ENCODE assay signal across 1 cellular context in the genomic region with DNA sequence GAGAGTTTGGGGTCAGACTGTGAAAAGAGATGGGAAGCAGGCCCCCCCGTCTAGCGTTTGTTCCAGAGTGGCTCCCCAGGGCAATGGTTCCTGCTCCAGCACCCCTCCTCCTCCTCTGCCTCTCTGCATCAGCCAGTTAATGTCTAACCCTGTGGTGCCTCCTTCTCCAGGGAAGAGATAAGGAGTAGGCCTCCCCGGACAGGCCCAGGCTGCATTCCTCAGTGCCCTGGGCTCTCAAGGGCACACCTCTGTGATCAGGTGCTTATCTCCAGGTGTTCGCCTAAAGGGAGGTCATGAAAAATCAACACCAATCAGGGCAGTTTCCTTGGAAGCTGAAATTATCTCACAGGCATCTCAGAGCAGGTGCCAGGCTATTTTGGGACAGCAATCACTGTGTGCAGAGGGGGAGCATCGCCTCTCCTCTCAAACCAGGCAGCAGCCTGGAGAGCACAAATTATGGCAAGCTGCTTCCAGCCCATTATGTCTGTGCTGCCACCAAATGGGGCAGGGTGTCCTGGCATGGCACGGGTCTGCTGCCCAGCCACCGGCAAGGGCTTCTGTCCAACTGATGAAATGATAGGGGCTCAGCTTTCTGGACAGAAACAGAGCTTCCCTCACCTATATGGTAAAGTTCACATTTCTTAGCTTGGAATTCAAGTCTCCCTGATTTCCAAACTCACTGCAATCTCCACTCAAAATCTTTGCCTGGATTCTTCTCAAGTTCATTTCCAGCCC.
TF ChIP-seq lines count a peak whose summit lies in the region.

No MANE protein-coding gene starts in this region.

TF ChIP-seq in GM23338, 12 proteins besides CTCF, POLR2A, EP300 and RAD21 (continued from another document):
- TF ChIP-seq ETS1 (IDR thresholded peaks at IDR 0.05) (no peak), ZNF331 (CRISPR knock-in tag; IDR thresholded peaks at IDR 0.05; ENCODE audit: low read depth) (no peak), POLR2AphosphoS5 (IDR thresholded peaks at IDR 0.05; ENCODE audit: low read depth) (no peak), STAT1 (IDR thresholded peaks at IDR 0.05; ENCODE audit: unreplicated experiment) (no peak), EZH2phosphoT487 (IDR thresholded peaks at IDR 0.05; ENCODE audit: unreplicated experiment) (no peak), ZNF462 (CRISPR knock-in tag; IDR thresholded peaks at IDR 0.05) (no peak), CREB1 (CRISPR knock-in tag; IDR thresholded peaks at IDR 0.05; ENCODE audit: low read depth) (no peak)
